Comparison of ENCODE assay signal across 8 cellular contexts in the genomic region with DNA sequence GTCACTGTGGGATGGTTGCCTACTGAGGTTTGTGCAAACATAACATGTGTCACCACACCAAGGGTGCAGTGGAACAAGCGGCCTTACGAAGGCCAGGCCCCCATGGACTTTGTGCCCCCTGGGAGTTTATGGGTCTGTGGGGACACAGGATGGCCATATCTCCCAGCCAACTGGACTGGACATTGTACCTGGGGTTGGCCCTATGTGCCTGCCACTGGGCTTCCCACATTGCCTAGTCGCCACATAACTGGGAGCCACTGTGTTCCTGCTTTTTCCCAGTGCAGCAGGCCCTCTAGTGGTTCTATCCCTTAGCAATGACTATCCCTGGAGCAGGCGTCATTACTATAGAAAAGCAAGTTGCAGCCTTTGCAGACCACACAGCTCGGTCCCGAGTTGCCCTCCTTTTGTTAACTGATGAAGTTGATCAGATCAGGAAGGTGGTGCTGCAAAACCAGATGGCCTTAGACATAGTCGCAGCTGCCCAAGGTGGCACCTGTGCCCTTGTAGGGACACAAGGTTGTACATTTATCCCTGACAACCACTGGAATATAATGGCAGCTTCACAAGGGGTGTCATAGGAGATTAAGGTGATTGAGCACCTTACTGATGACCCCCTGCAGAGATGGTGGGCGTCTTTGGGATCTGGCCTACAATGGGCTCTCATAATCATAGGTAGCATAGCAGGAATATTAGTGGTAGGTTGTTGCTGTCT. TPM values are rescaled to one million over a fixed set of nuclear protein-coding genes. Genes with fewer than 3 reads are reported as not detected.
A peak's percentile ranks its signal among the peaks of the same experiment; 100 is the strongest.
DNase-seq lines count a peak whose midpoint lies in the region; ATAC-seq and TF ChIP-seq lines count a peak whose summit lies in the region.

No MANE protein-coding gene starts in this region.

- H3K36me3 Mint-ChIP-seq in nephron (ENCODE audit: low read depth): no peaks in the 10 kb centered on the region
- no peaks in the 10 kb centered on the region for H3K36me3 Mint-ChIP-seq in CD4-positive, alpha-beta memory T cell

- DNase-seq in Daoy (ENCODE audit: low read depth) (peak; percentile 64), breast epithelium (ENCODE audit: low spot score in 2 of 2) (no peak), uterus (no peak), ovary (no peak)
- no peak for DNase-seq in CD4-positive, alpha-beta memory T cell

- WGBS in ovary, 3 donors: 39 to 42% (median 41%) methylated on average over 7 to 8 of the region's 8 CpGs

- no peak overlapping the region for H3K27ac Mint-ChIP-seq in nephron
- peak overlapping the region in 1 of 7 donors; percentile 4 for H3K27ac Mint-ChIP-seq in CD4-positive, alpha-beta memory T cell

- ATAC-seq in HG03196 (IDR thresholded peaks at IDR 0.05; ENCODE audit: unreplicated experiment): no peak

- H3K36me3 ChIP-seq in breast epithelium: no peaks in the 10 kb centered on the region
- no peaks in the 10 kb centered on the region for H3K36me3 ChIP-seq in uterus
- no peaks in the 10 kb centered on the region for H3K36me3 ChIP-seq in ovary
- H3K36me3 ChIP-seq in CD4-positive, alpha-beta memory T cell (ENCODE audit: insufficient read depth, low read length): no peaks in the 10 kb centered on the region

- no peak for TF ChIP-seq POLR2A in breast epithelium (IDR thresholded peaks at IDR 0.05)
- TF ChIP-seq POLR2A in uterus (IDR thresholded peaks at IDR 0.05): no peak
- TF ChIP-seq POLR2A in ovary (IDR thresholded peaks at IDR 0.05): no peak

- H3K9me3 ChIP-seq in breast epithelium (no peaks in the 10 kb centered on the region), uterus (no peaks in the 10 kb centered on the region), ovary (no peaks in the 10 kb centered on the region)
- no peaks in the 10 kb centered on the region for H3K9me3 ChIP-seq in CD4-positive, alpha-beta memory T cell (ENCODE audit: control insufficient read depth in 1 of 2, low read length in 2 of 2)

- H3K27ac ChIP-seq in breast epithelium (no peak overlapping the region), uterus (no peak overlapping the region), ovary (no peak overlapping the region)
- no peak overlapping the region for H3K27ac ChIP-seq in CD4-positive, alpha-beta memory T cell (ENCODE audit: low read depth, low read length)

- no peak overlapping the region for H3K4me3 Mint-ChIP-seq in nephron
- H3K4me3 Mint-ChIP-seq in CD4-positive, alpha-beta memory T cell: no peak overlapping the region

- no peaks in the 10 kb centered on the region for H3K4me1 Mint-ChIP-seq in nephron
- peaks cover 0 to 5% (median 0%) of the 10 kb centered on the region in 4 donors for H3K4me1 Mint-ChIP-seq in CD4-positive, alpha-beta memory T cell

- POLR2A ChIA-PET in CD4-positive, alpha-beta memory T cell (lab: Charles Lee; ENCODE audit: partially characterized antibody): interaction anchor here (2.0 kb wide), 1 partner anchor 136 kb away, joined by 4 read pairs; a partner anchor contains a TSS

- no peak for TF ChIP-seq EP300 in ovary (IDR thresholded peaks at IDR 0.05)

- H3K4me1 ChIP-seq in breast epithelium: no peaks in the 10 kb centered on the region
- no peaks in the 10 kb centered on the region for H3K4me1 ChIP-seq in uterus
- no peaks in the 10 kb centered on the region for H3K4me1 ChIP-seq in ovary (ENCODE audit: insufficient read depth)
- peaks cover 14% of the 10 kb centered on the region for H3K4me1 ChIP-seq in CD4-positive, alpha-beta memory T cell (ENCODE audit: insufficient read depth, low read length)

- peaks cover 5% of the 10 kb centered on the region for H3K27me3 Mint-ChIP-seq in nephron (ENCODE audit: low read depth)
- H3K27me3 Mint-ChIP-seq in CD4-positive, alpha-beta memory T cell: no peaks in the 10 kb centered on the region

- peak; percentile 55; the same call in 1 of the 2 replicates for TF ChIP-seq CTCF in LNCAP (IDR thresholded peaks at IDR 0.05)
- peak in 2 of 3 donors; percentile 16 to 45 for TF ChIP-seq CTCF in breast epithelium (IDR thresholded peaks at IDR 0.05)
- peak; percentile 33 to 55 (median 39) for TF ChIP-seq CTCF in nephron (IDR thresholded peaks at IDR 0.05; ENCODE audit: unreplicated experiment in 3 of 3)
- no peak for TF ChIP-seq CTCF in uterus (IDR thresholded peaks at IDR 0.05)
- no peak for TF ChIP-seq CTCF in ovary (IDR thresholded peaks at IDR 0.05)

- H3K9me3 Mint-ChIP-seq in nephron: no peaks in the 10 kb centered on the region
- H3K9me3 Mint-ChIP-seq in CD4-positive, alpha-beta memory T cell: no peaks in the 10 kb centered on the region

- H3K27me3 ChIP-seq in breast epithelium (no peaks in the 10 kb centered on the region), uterus (no peaks in the 10 kb centered on the region), ovary (no peaks in the 10 kb centered on the region)
- H3K27me3 ChIP-seq in CD4-positive, alpha-beta memory T cell (ENCODE audit: insufficient read depth, low read length): no peaks in the 10 kb centered on the region

- CTCF ChIA-PET in CD4-positive, alpha-beta memory T cell (lab: Charles Lee; ENCODE audit: partially characterized antibody): interaction anchor here (2.5 to 13.5 kb wide), 5 partner anchors 75 to 277 kb away, joined by 11 to 354 read pairs (median 49); a partner anchor contains a TSS

- H3K4me3 ChIP-seq in breast epithelium: no peak overlapping the region
- H3K4me3 ChIP-seq in uterus: no peak overlapping the region
- no peak overlapping the region for H3K4me3 ChIP-seq in ovary
- H3K4me3 ChIP-seq in CD4-positive, alpha-beta memory T cell (ENCODE audit: low read length in 2 of 2): no peak overlapping the region

- intact Hi-C loops in breast epithelium (cut with DNase I; ENCODE audit: low total_unique reads) (loop anchor here (5.0 to 10.0 kb wide), 2 partner anchors 152 to 194 kb away; a partner anchor contains a TSS), uterus (cut with DNase I; ENCODE audit: low total_unique reads) (loop anchor here (10.0 kb wide), 1 partner anchor 272 kb away; a partner anchor contains a TSS), ovary (cut with DNase I) (loop anchor here in 3 of 4 donors (5.0 kb wide), 1 partner anchor 279 kb away; no protein-coding TSS in a partner anchor)
- intact Hi-C loops in CD4-positive, alpha-beta memory T cell (cut with micrococcal nuclease): no loop called here

RNA-seq across cellular contexts. Expression of a gene that starts 15.2 kb away (rescaled TPM):
- total RNA-seq in Daoy (2014; rRNA removed; shearing (Covaris generic)): not detected in 2 replicates
- total RNA-seq in breast epithelium (not detected), uterus (not detected), ovary (not detected)
- polyA plus RNA-seq in ovary: not detected
- total RNA-seq in CD4-positive, alpha-beta memory T cell: not detected
- polyA plus RNA-seq in CD4-positive, alpha-beta memory T cell: not detected

RNA-seq across cellular contexts. Expression of a gene that starts 18.5 kb away (rescaled TPM):
- 0.17 TPM in 1 of 2 replicates, not detected in the other for total RNA-seq in Daoy (2014; rRNA removed; shearing (Covaris generic))
- total RNA-seq in breast epithelium: not detected
- total RNA-seq in uterus: not detected
- total RNA-seq in ovary: not detected
- polyA plus RNA-seq in ovary: under 1 TPM in 1 of 2 donors, not detected in 1; 0.28 TPM
- total RNA-seq in CD4-positive, alpha-beta memory T cell: not detected
- polyA plus RNA-seq in CD4-positive, alpha-beta memory T cell: not detected

RNA-seq across cellular contexts. Expression of a gene that starts 35.1 kb away (rescaled TPM):
- not detected in 2 replicates for total RNA-seq in Daoy (2014; rRNA removed; shearing (Covaris generic))
- total RNA-seq in breast epithelium (not detected), uterus (not detected), ovary (not detected)
- polyA plus RNA-seq in ovary: not detected
- not detected for total RNA-seq in CD4-positive, alpha-beta memory T cell
- not detected for polyA plus RNA-seq in CD4-positive, alpha-beta memory T cell

RNA-seq across cellular contexts. Expression of a gene that starts 45.5 kb away (rescaled TPM):
- total RNA-seq in Daoy (2014; rRNA removed; shearing (Covaris generic)): not detected in 2 replicates
- total RNA-seq in breast epithelium: not detected
- not detected for total RNA-seq in uterus
- total RNA-seq in ovary: not detected
- not detected for polyA plus RNA-seq in ovary
- not detected for total RNA-seq in CD4-positive, alpha-beta memory T cell
- not detected for polyA plus RNA-seq in CD4-positive, alpha-beta memory T cell

Comparison
In these comparisons a context has a peak if more than half of its experiments do, and no peak if none do; other contexts are left out.
1. CTCF ChIP-seq: peak in LNCAP (single experiment), breast epithelium (2 of 3) and nephron (3 of 3); none in uterus (0 of 4) and ovary (0 of 3).